In genomic region chr14:67941456-67942018, GRCh38 we compare ENCODE assay signal across 8 cellular contexts.
DNase-seq lines count a peak whose midpoint lies in the region; ATAC-seq, FAIRE-seq and TF ChIP-seq lines count a peak whose summit lies in the region.

No MANE protein-coding gene starts in this region.

- TF ChIP-seq CTCF in HFFc6 (IDR thresholded peaks at IDR 0.05) (no peak), kidney (IDR thresholded peaks at IDR 0.05; ENCODE audit: borderline replicate concordance, extremely low read depth, insufficient read depth) (no peak), smooth muscle cell (IDR thresholded peaks at IDR 0.05; ENCODE audit: borderline replicate concordance, insufficient read depth, poor library complexity, severe bottlenecking) (no peak), BE2C (IDR thresholded peaks at IDR 0.05; ENCODE audit: low read depth, low read length) (no peak)

- H3K4me3 Mint-ChIP-seq in HFFc6, result peak overlapping the region; percentile 22

- DNase-seq in HFFc6 (no peak), cerebellar cortex (ENCODE audit: low spot score) (peak; percentile 84), kidney (no peak), smooth muscle cell (lab: John Stamatoyannopoulos, UW; ENCODE audit: unreplicated experiment) (no peak), BE2C (no peak), kidney glomerular epithelial cell (lab: John Stamatoyannopoulos, UW) (no peak)
- no peak for DNase-seq in activated naive CD4-positive, alpha-beta T cell treated with Interleukin-2 at 50 U/mL for 16 hours

- peaks cover 44% of the 10 kb centered on the region for H3K4me1 Mint-ChIP-seq in HFFc6 (ENCODE audit: low read depth)

- peaks cover 3% of the 10 kb centered on the region for H3F3A ChIP-seq in smooth muscle cell (ENCODE audit: low read depth)

- H3K27ac ChIP-seq in kidney (ENCODE audit: low read depth in 2 of 2, low read length in 2 of 2), result peak overlapping the region; percentile 20 to 85
- peak overlapping the region; percentile 87 for H3K27ac ChIP-seq in smooth muscle cell (ENCODE audit: low read depth)

- no peaks in the 10 kb centered on the region for H4K20me1 ChIP-seq in smooth muscle cell (ENCODE audit: low read depth)

- H3K27ac Mint-ChIP-seq in HFFc6, result peak overlapping the region; percentile 47

- H3K4me1 ChIP-seq in kidney (ENCODE audit: control insufficient read depth in 1 of 2, insufficient read depth in 1 of 2, low read depth in 1 of 2, low read length in 2 of 2) (peaks cover 12 to 25% of the 10 kb centered on the region in 2 donors), smooth muscle cell (ENCODE audit: low read depth) (peaks cover 62% of the 10 kb centered on the region), BE2C (no peaks in the 10 kb centered on the region; the same call in 1 of the 2 replicates)

- H3K9ac ChIP-seq in kidney (ENCODE audit: low read length in 2 of 2) (peak overlapping the region in 1 of 2 donors; percentile 41), smooth muscle cell (ENCODE audit: low read depth) (peak overlapping the region; percentile 0)

- 0% methylated on average over 1 of the region's 1 CpG for WGBS in smooth muscle cell (ENCODE audit: low lambda C conversion rate)

- no peaks in the 10 kb centered on the region for H3K36me3 Mint-ChIP-seq in HFFc6 (ENCODE audit: low read depth)

- H3K27me3 Mint-ChIP-seq in HFFc6 (ENCODE audit: insufficient read depth), result no peaks in the 10 kb centered on the region

- intact Hi-C loops in kidney (cut with DNase I), result no loop called here

- no peak for ATAC-seq in HG02884 (IDR thresholded peaks at IDR 0.05; ENCODE audit: unreplicated experiment)

- peak overlapping the region; percentile 76 for H3K4me2 ChIP-seq in smooth muscle cell

- H3K79me2 ChIP-seq in smooth muscle cell (ENCODE audit: low read depth), result peaks cover 4% of the 10 kb centered on the region

- H2AFZ ChIP-seq in smooth muscle cell (ENCODE audit: low read depth), result no peak overlapping the region

- H3K9me3 Mint-ChIP-seq in HFFc6, result no peaks in the 10 kb centered on the region

- H3K36me3 ChIP-seq in kidney (ENCODE audit: control insufficient read depth in 1 of 2, insufficient read depth in 2 of 2, low read length in 2 of 2), result no peaks in the 10 kb centered on the region
- no peaks in the 10 kb centered on the region for H3K36me3 ChIP-seq in smooth muscle cell (ENCODE audit: low read depth)
- H3K36me3 ChIP-seq in BE2C, result no peaks in the 10 kb centered on the region

- FAIRE-seq in kidney (lab: Jason Lieb, UNC), result no peak

- H3K27me3 ChIP-seq in smooth muscle cell (ENCODE audit: low read depth), result no peaks in the 10 kb centered on the region
- no peaks in the 10 kb centered on the region for H3K27me3 ChIP-seq in BE2C

- no peaks in the 10 kb centered on the region for H3K9me3 ChIP-seq in kidney (ENCODE audit: control insufficient read depth in 1 of 2, low read length in 2 of 2)
- H3K9me3 ChIP-seq in smooth muscle cell (replicated peaks; ENCODE audit: low read depth), result no peaks in the 10 kb centered on the region
- H3K9me3 ChIP-seq in BE2C, result no peaks in the 10 kb centered on the region

- H3K4me3 ChIP-seq in kidney (ENCODE audit: low read length in 2 of 2) (no peak overlapping the region), smooth muscle cell (peak overlapping the region; percentile 9), BE2C (ENCODE audit: low read depth, low read length) (no peak overlapping the region)
